7 cellular contexts compared by ENCODE assay signal in genomic region chr10:70053212-70053895, GRCh38. TPM values are rescaled to one million over a fixed set of nuclear protein-coding genes. Genes with fewer than 3 reads are reported as not detected.
DNase-seq lines count a peak whose midpoint lies in the region; ATAC-seq and TF ChIP-seq lines count a peak whose summit lies in the region.

No MANE protein-coding gene starts in this region.

- TF ChIP-seq CTCF in GM13977 (IDR thresholded peaks at IDR 0.05; ENCODE audit: extremely low read depth, insufficient read depth, missing control alignments) (no peak), esophagus muscularis mucosa (IDR thresholded peaks at IDR 0.05) (no peak)

- no peak for TF ChIP-seq EP300 in esophagus muscularis mucosa (IDR thresholded peaks at IDR 0.05)

- peak in 1 of 4 experiments; percentile 27 for ATAC-seq in T-cell (replicated peaks in 1 of 4)
- no peak for ATAC-seq in naive thymus-derived CD8-positive, alpha-beta T cell

- H3K36me3 ChIP-seq in esophagus muscularis mucosa = peaks cover 0 to 4% (median 0%) of the 10 kb centered on the region in 4 donors

- DNase-seq in GM13977 (ENCODE audit: low spot score) (peak; percentile 42), T-cell (no peak), esophagus muscularis mucosa (ENCODE audit: extremely low spot score) (no peak), GM19240 (ENCODE audit: insufficient read length, low spot score) (no peak), SK-N-DZ (ENCODE audit: low spot score) (no peak), COR-L47 (lab: John Stamatoyannopoulos, UW) (no peak)
- DNase-seq in naive thymus-derived CD8-positive, alpha-beta T cell = no peak

- peak overlapping the region; percentile 65 to 85 (median 80) for H3K4me3 ChIP-seq in esophagus muscularis mucosa

- POLR2A ChIA-PET in T-cell (lab: Charles Lee) = no interaction called here
- POLR2A ChIA-PET in naive thymus-derived CD8-positive, alpha-beta T cell (lab: Charles Lee) = no interaction called here

- CTCF ChIA-PET in T-cell (lab: Charles Lee) = no interaction called here

- H3K4me1 Mint-ChIP-seq in T-cell = peaks cover 9 to 19% (median 9%) of the 10 kb centered on the region in 3 donors
- peaks cover 4 to 11% (median 10%) of the 10 kb centered on the region in 4 donors for H3K4me1 Mint-ChIP-seq in naive thymus-derived CD8-positive, alpha-beta T cell

- in situ Hi-C loops in GM13977 (cut with MboI; ENCODE audit: low pct_unique_long_range_greater_than_20kb, low sequenced_read_pairs, unreplicated experiment) = no loop called here

- peak overlapping the region; percentile 70 to 82 (median 78) for H3K27ac ChIP-seq in esophagus muscularis mucosa (replicated peaks in 1 of 4)

- no peak overlapping the region for H3K27ac Mint-ChIP-seq in T-cell
- peak overlapping the region in 1 of 10 donors; percentile 44 for H3K27ac Mint-ChIP-seq in naive thymus-derived CD8-positive, alpha-beta T cell

- no peaks in the 10 kb centered on the region for H3K36me3 Mint-ChIP-seq in T-cell
- no peaks in the 10 kb centered on the region for H3K36me3 Mint-ChIP-seq in naive thymus-derived CD8-positive, alpha-beta T cell

- peaks cover 0 to 15% (median 0%) of the 10 kb centered on the region in 4 donors for H3K27me3 ChIP-seq in esophagus muscularis mucosa

- peak overlapping the region; percentile 67 to 80 (median 70) for H3K4me3 Mint-ChIP-seq in T-cell
- peak overlapping the region; percentile 18 to 90 (median 76) for H3K4me3 Mint-ChIP-seq in naive thymus-derived CD8-positive, alpha-beta T cell

- H3K4me1 ChIP-seq in esophagus muscularis mucosa = peaks cover 0 to 31% (median 21%) of the 10 kb centered on the region in 4 donors

- H3K9me3 ChIP-seq in esophagus muscularis mucosa = no peaks in the 10 kb centered on the region

- H3K9me3 Mint-ChIP-seq in T-cell = no peaks in the 10 kb centered on the region
- no peaks in the 10 kb centered on the region for H3K9me3 Mint-ChIP-seq in naive thymus-derived CD8-positive, alpha-beta T cell

- peaks cover 46 to 54% of the 10 kb centered on the region in 2 donors for H3K27me3 Mint-ChIP-seq in T-cell
- H3K27me3 Mint-ChIP-seq in naive thymus-derived CD8-positive, alpha-beta T cell = peaks cover 20 to 51% (median 39%) of the 10 kb centered on the region in 5 donors

- WGBS in esophagus muscularis mucosa = 0% methylated on average over 39 of the region's 81 CpGs

- intact Hi-C loops in esophagus muscularis mucosa (cut with DNase I) = no loop called here

- no peak for TF ChIP-seq POLR2A in esophagus muscularis mucosa (IDR thresholded peaks at IDR 0.05; ENCODE audit: low read depth)

RNA-seq across cellular contexts. Expression of gene MACROH2A2, which starts 0.7 kb away (rescaled TPM):
- total RNA-seq in T-cell (1 to 10 TPM; 3.1 to 4.7 (median 3.8) TPM), esophagus muscularis mucosa (10 to 100 TPM in 3 of 4 donors, 1 to 10 TPM in 1; 6.2 to 17.8 (median 15.4) TPM)
- 1 to 10 TPM; 6.7 to 7.2 TPM for total RNA-seq in naive thymus-derived CD8-positive, alpha-beta T cell
- polyA plus RNA-seq in naive thymus-derived CD8-positive, alpha-beta T cell = 1 to 10 TPM; 6.1 to 7.1 (median 6.3) TPM
- polyA plus RNA-seq in SK-N-DZ (2014; cell fraction: cytosol; rRNA removed) = 107 and 109 TPM in 2 replicates
- polyA plus RNA-seq in SK-N-DZ (2014; cell fraction: nucleus; rRNA removed) = 53.0 and 56.0 TPM in 2 replicates
